Comparison of ENCODE assay signal across 19 cellular contexts in the genomic region with DNA sequence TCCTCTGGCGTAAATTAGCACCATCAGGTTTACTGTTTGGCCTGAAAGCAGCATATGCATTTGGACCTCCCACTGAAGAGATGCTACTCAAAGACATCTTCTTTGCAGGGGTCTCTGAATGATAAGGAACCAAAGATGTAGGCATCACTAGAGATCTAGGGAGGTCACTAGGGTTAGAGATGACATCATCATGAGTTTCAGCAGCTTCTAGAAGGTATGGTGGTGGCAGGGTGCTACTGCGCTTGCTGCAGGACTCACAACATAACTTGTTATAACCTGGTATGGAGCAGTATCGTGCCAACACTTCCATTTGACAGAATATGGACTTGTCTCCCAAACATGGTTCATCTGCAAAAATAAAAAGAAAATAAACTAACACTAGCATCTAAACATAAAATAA.
DNase-seq lines count a peak whose midpoint lies in the region; ATAC-seq and TF ChIP-seq lines count a peak whose summit lies in the region.
"Had no signal": no experiment of that assay in that cellular context is flagged by ENCODE, and none has a peak within 500 bp of the region (broad histone marks: within the 10 kb centered on the region; RNA-seq: fewer than 3 reads in every experiment).

No MANE protein-coding gene starts in this region.

- H3K27ac Mint-ChIP-seq in GM23338 = no peak overlapping the region
- H3K27ac Mint-ChIP-seq in activated CD8-positive, alpha-beta memory T cell treated with anti-CD3 and anti-CD28 coated beads, Interleukin-2, amount 10 ng/mL, durations not matched to agents 7 days and 5 days = no peak overlapping the region
- H3K27ac Mint-ChIP-seq: activated naive CD8-positive, alpha-beta T cell treated with anti-CD3 and anti-CD28 coated beads, Interleukin-2, amount 50 U/mL, for 24 hours; activated T-helper 2 cell treated with anti-CD3 and anti-CD28 coated beads, Interferon-gamma antibody, Interleukin-2, Interleukin-4, amounts not matched to agents 10 μg/mL and 5 μg/mL and 100 μg/mL, durations not matched to agents 14 hours and 24 hours and 36 hours; immature natural killer cell had no signal

- no peaks in the 10 kb centered on the region for H3K9me3 Mint-ChIP-seq in GM23338
- H3K9me3 Mint-ChIP-seq in activated CD8-positive, alpha-beta memory T cell treated with anti-CD3 and anti-CD28 coated beads, Interleukin-2, amount 10 ng/mL, durations not matched to agents 7 days and 5 days (ENCODE audit: low read depth) = no peaks in the 10 kb centered on the region
- H3K9me3 Mint-ChIP-seq: activated naive CD8-positive, alpha-beta T cell treated with anti-CD3 and anti-CD28 coated beads, Interleukin-2, amount 50 U/mL, for 24 hours; activated T-helper 2 cell treated with anti-CD3 and anti-CD28 coated beads, Interferon-gamma antibody, Interleukin-2, Interleukin-4, amounts not matched to agents 10 μg/mL and 5 μg/mL and 100 μg/mL, durations not matched to agents 14 hours and 24 hours and 36 hours; immature natural killer cell had no signal

- CTCF ChIA-PET in activated CD8-positive, alpha-beta memory T cell treated with anti-CD3 and anti-CD28 coated beads, Interleukin-2, amount 10 ng/mL, durations not matched to agents 7 days and 5 days (lab: Charles Lee) = no interaction called here

- H3K79me2 ChIP-seq in GM23338 (replicated peaks; ENCODE audit: insufficient read depth) = no peaks in the 10 kb centered on the region

- peaks cover 3% of the 10 kb centered on the region; the same call in 1 of the 3 replicates for H3K4me1 Mint-ChIP-seq in GM23338
- no peaks in the 10 kb centered on the region for H3K4me1 Mint-ChIP-seq in activated CD8-positive, alpha-beta memory T cell treated with anti-CD3 and anti-CD28 coated beads, Interleukin-2, amount 10 ng/mL, durations not matched to agents 7 days and 5 days
- H3K4me1 Mint-ChIP-seq: activated naive CD8-positive, alpha-beta T cell treated with anti-CD3 and anti-CD28 coated beads, Interleukin-2, amount 50 U/mL, for 24 hours; immature natural killer cell had no signal

- no peak overlapping the region for H3K4me2 ChIP-seq in GM23338
- H3K4me2 ChIP-seq: KMS-11 had no signal

- H3K9me2 ChIP-seq in GM23338 (ENCODE audit: insufficient read depth) = peaks cover 6% of the 10 kb centered on the region; the same call in 1 of the 2 replicates

- intact Hi-C loops in left cardiac atrium (cut with DNase I) = no loop called here

- no peaks in the 10 kb centered on the region for H3F3A ChIP-seq in GM23338 (replicated peaks; ENCODE audit: low read depth)

- H3K36me3 Mint-ChIP-seq in GM23338 (ENCODE audit: low read depth) = peaks cover 12% of the 10 kb centered on the region; the same call in 2 of the 3 replicates
- H3K36me3 Mint-ChIP-seq in activated CD8-positive, alpha-beta memory T cell treated with anti-CD3 and anti-CD28 coated beads, Interleukin-2, amount 10 ng/mL, durations not matched to agents 7 days and 5 days = no peaks in the 10 kb centered on the region
- H3K36me3 Mint-ChIP-seq: immature natural killer cell had no signal

- no peaks in the 10 kb centered on the region for H3K36me3 ChIP-seq in GM23338 (ENCODE audit: insufficient read depth)
- H3K36me3 ChIP-seq: breast epithelium, lower lobe of right lung had no signal

- H3K27me3 ChIP-seq in GM23338 (ENCODE audit: insufficient read depth) = no peaks in the 10 kb centered on the region
- H3K27me3 ChIP-seq: breast epithelium had no signal

- H3K4me3 ChIP-seq in GM12865 (ENCODE audit: low read depth, low read length) (no peak overlapping the region), GM23338 (no peak overlapping the region), epithelial cell of esophagus (ENCODE audit: low read length) (no peak overlapping the region)
- H3K4me3 ChIP-seq: breast epithelium, lower lobe of right lung had no signal

- no peak overlapping the region for H3K27ac ChIP-seq in GM23338 (ENCODE audit: low read depth)
- H3K27ac ChIP-seq: breast epithelium, HL-60, KMS-11, lower lobe of right lung had no signal

- no peaks in the 10 kb centered on the region for H3K27me3 Mint-ChIP-seq in GM23338 (ENCODE audit: insufficient read depth, low read depth, poor library complexity)
- no peaks in the 10 kb centered on the region for H3K27me3 Mint-ChIP-seq in activated CD8-positive, alpha-beta memory T cell treated with anti-CD3 and anti-CD28 coated beads, Interleukin-2, amount 10 ng/mL, durations not matched to agents 7 days and 5 days
- H3K27me3 Mint-ChIP-seq: activated naive CD8-positive, alpha-beta T cell treated with anti-CD3 and anti-CD28 coated beads, Interleukin-2, amount 50 U/mL, for 24 hours had no signal

- DNase-seq in GM12865 (ENCODE audit: low read depth) = no peak
- DNase-seq in GM23338 (ENCODE audit: low spot score) = peak; percentile 3
- peak; percentile 7 for DNase-seq in NAMALWA (ENCODE audit: low spot score)
- DNase-seq in epithelial cell of esophagus (ENCODE audit: low read depth) = peak; percentile 22
- DNase-seq in stimulated activated CD4-positive, alpha-beta T cell treated with anti-CD3 and anti-CD28 coated beads, Interleukin-12 subunit alpha, Interleukin-12 subunit beta, amount 100 ng/mL, for 4 hours = no peak
- no peak for DNase-seq in left cardiac atrium
- DNase-seq in activated CD8-positive, alpha-beta memory T cell treated with anti-CD3 and anti-CD28 coated beads, Interleukin-2, amount 10 ng/mL, durations not matched to agents 7 days and 5 days = no peak
- DNase-seq: activated naive CD8-positive, alpha-beta T cell treated with anti-CD3 and anti-CD28 coated beads, Interleukin-2, amount 50 U/mL, for 24 hours; immature natural killer cell; lower lobe of right lung; NCI-H1417; stimulated activated CD4-positive, alpha-beta T cell treated with anti-CD3 and anti-CD28 coated beads, Interleukin-2, amount 100 ng/mL, for 24 hours had no signal

- H3K4me1 ChIP-seq in GM23338 (ENCODE audit: insufficient read depth) = no peaks in the 10 kb centered on the region
- H3K4me1 ChIP-seq: breast epithelium, lower lobe of right lung had no signal

- peak; percentile 10 for TF ChIP-seq CTCF in GM12865 (IDR thresholded peaks at IDR 0.05; ENCODE audit: insufficient read depth, low read depth, low read length, missing control alignments)
- no peak for TF ChIP-seq CTCF in GM23338 (conservative IDR thresholded peaks at IDR 0.05; ENCODE audit: low read depth in 2 of 2)
- peak; percentile 20 for TF ChIP-seq CTCF in epithelial cell of esophagus (IDR thresholded peaks at IDR 0.05; ENCODE audit: insufficient read depth, low read depth, low read length, missing control alignments)

- H2AFZ ChIP-seq in GM23338 = no peak overlapping the region

- no peak overlapping the region for H3K4me3 Mint-ChIP-seq in GM23338
- no peak overlapping the region for H3K4me3 Mint-ChIP-seq in activated CD8-positive, alpha-beta memory T cell treated with anti-CD3 and anti-CD28 coated beads, Interleukin-2, amount 10 ng/mL, durations not matched to agents 7 days and 5 days
- H3K4me3 Mint-ChIP-seq: activated naive CD8-positive, alpha-beta T cell treated with anti-CD3 and anti-CD28 coated beads, Interleukin-2, amount 50 U/mL, for 24 hours; immature natural killer cell had no signal

- no peaks in the 10 kb centered on the region for H4K20me1 ChIP-seq in GM23338 (replicated peaks; ENCODE audit: insufficient read depth)

- ATAC-seq in GM23338 (no peak), left cardiac atrium (no peak), GM18861 (IDR thresholded peaks at IDR 0.05; ENCODE audit: unreplicated experiment) (no peak)
- ATAC-seq in activated CD8-positive, alpha-beta memory T cell treated with anti-CD3 and anti-CD28 coated beads, Interleukin-2, amount 10 ng/mL, durations not matched to agents 7 days and 5 days = no peak
- ATAC-seq: activated naive CD8-positive, alpha-beta T cell treated with anti-CD3 and anti-CD28 coated beads, Interleukin-2, amount 50 U/mL, for 24 hours; esophagus mucosa; lower lobe of right lung; sciatic nerve had no signal

TF ChIP-seq in GM23338, 12 proteins besides CTCF, POLR2A, EP300 and RAD21:
- TF ChIP-seq ZNF114 (CRISPR knock-in tag; IDR thresholded peaks at IDR 0.05) (no peak), CREB1 (CRISPR knock-in tag; IDR thresholded peaks at IDR 0.05; ENCODE audit: low read depth) (no peak), STAT1 (IDR thresholded peaks at IDR 0.05; ENCODE audit: unreplicated experiment) (no peak), JUNB (IDR thresholded peaks at IDR 0.05; ENCODE audit: unreplicated experiment) (no peak)
- TF ChIP-seq, protein P1, sequence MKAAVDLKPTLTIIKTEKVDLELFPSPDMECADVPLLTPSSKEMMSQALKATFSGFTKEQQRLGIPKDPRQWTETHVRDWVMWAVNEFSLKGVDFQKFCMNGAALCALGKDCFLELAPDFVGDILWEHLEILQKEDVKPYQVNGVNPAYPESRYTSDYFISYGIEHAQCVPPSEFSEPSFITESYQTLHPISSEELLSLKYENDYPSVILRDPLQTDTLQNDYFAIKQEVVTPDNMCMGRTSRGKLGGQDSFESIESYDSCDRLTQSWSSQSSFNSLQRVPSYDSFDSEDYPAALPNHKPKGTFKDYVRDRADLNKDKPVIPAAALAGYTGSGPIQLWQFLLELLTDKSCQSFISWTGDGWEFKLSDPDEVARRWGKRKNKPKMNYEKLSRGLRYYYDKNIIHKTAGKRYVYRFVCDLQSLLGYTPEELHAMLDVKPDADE (IDR thresholded peaks at IDR 0.05) = no peak
TF ChIP-seq in GM23338: peak in this region for 0.

Comparison
In these comparisons a context has a peak if more than half of its experiments do, and no peak if none do; other contexts are left out.
1. DNase-seq: peak in GM23338 (single experiment), NAMALWA (single experiment) and epithelial cell of esophagus (single experiment); none in GM12865 (single experiment), stimulated activated CD4-positive, alpha-beta T cell treated with anti-CD3 and anti-CD28 coated beads, Interleukin-12 subunit alpha, Interleukin-12 subunit beta, amount 100 ng/mL, for 4 hours (single experiment), left cardiac atrium (single experiment) and activated CD8-positive, alpha-beta memory T cell treated with anti-CD3 and anti-CD28 coated beads, Interleukin-2, amount 10 ng/mL, durations not matched to agents 7 days and 5 days (single experiment).
2. CTCF ChIP-seq: peak in GM12865 (single experiment) and epithelial cell of esophagus (single experiment); none in GM23338 (0 of 2).